31 cellular contexts compared by ENCODE assay signal in genomic region chr10:75895259-75895658, GRCh38.
DNase-seq lines count a peak whose midpoint lies in the region; ATAC-seq, FAIRE-seq and TF ChIP-seq lines count a peak whose summit lies in the region.
"Had no signal": no experiment of that assay in that cellular context is flagged by ENCODE, and none has a peak within 500 bp of the region (broad histone marks: within the 10 kb centered on the region; RNA-seq: fewer than 3 reads in every experiment).

No MANE protein-coding gene starts in this region.

- DNase-seq in HepG2 (ENCODE audit: low spot score) (no peak), right lobe of liver (no peak), K562 (ENCODE audit: extremely low read depth in 1 of 4, low spot score in 3 of 4) (no peak), AG08395 (ENCODE audit: low spot score) (no peak)
- DNase-seq: 8988T; ACHN; AML-193; BE2C; C1 segment of cervical spinal cord; Caco-2; Calu3; CD4-positive, alpha-beta memory T cell; CD4-positive, alpha-beta T cell; CD4-positive, CD25-positive, alpha-beta regulatory T cell; CD8-positive, alpha-beta memory T cell; CD8-positive, alpha-beta T cell; COR-L47; DMS 273 treated with DMSO at 0.1 percent for 48 hours; DMS153; DMS53; DMS79; DMS79 treated with DMSO at 0.1 percent for 48 hours; DND-41; EL had no signal

- no peak for TF ChIP-seq POLR2A in HepG2 (IDR thresholded peaks at IDR 0.05; ENCODE audit: insufficient read depth in 1 of 2, low read depth in 2 of 2, low read length in 2 of 2)
- TF ChIP-seq POLR2A in right lobe of liver (IDR thresholded peaks at IDR 0.05) = no peak
- TF ChIP-seq POLR2A in K562 (conservative IDR thresholded peaks at IDR 0.05) = no peak

- H3K27me3 ChIP-seq in HepG2 (ENCODE audit: control insufficient read depth in 1 of 2, insufficient read depth in 2 of 2, low read length in 2 of 2) = no peaks in the 10 kb centered on the region
- no peaks in the 10 kb centered on the region for H3K27me3 ChIP-seq in right lobe of liver
- no peaks in the 10 kb centered on the region for H3K27me3 ChIP-seq in K562 (ENCODE audit: control insufficient read depth in 2 of 2, insufficient read depth in 2 of 2, low read length in 2 of 2)
- H3K27me3 ChIP-seq: BE2C; BLaER1; BLaER1 treated with 17β-estradiol and CSF1 and Interleukin-3, amounts not matched to agents 10 nM and 100 nM had no signal

- CTCF ChIA-PET in HepG2 (lab: Yijun Ruan, JAX; ENCODE audit: low intra/inter-chr PET ratio, low total read pairs) (no interaction called here), K562 (lab: Yijun Ruan, JAX; ENCODE audit: low intra/inter-chr PET ratio) (no interaction called here)

- H3K36me3 ChIP-seq in HepG2 (replicated peaks in 1 of 2; ENCODE audit: control insufficient read depth in 1 of 2, insufficient read depth in 2 of 2, low read length in 2 of 2) = no peaks in the 10 kb centered on the region
- no peaks in the 10 kb centered on the region for H3K36me3 ChIP-seq in right lobe of liver
- H3K36me3 ChIP-seq in K562 (ENCODE audit: control insufficient read depth, insufficient read depth, low read length) = no peaks in the 10 kb centered on the region
- H3K36me3 ChIP-seq: BE2C; BLaER1; BLaER1 treated with 17β-estradiol and CSF1 and Interleukin-3, amounts not matched to agents 10 nM and 100 nM had no signal

- no peak overlapping the region for H2AFZ ChIP-seq in HepG2 (ENCODE audit: low read length)
- no peak overlapping the region for H2AFZ ChIP-seq in K562 (ENCODE audit: low read depth, low read length)

- no peak for TF ChIP-seq RAD21 in HepG2 (CRISPR knock-in tag; IDR thresholded peaks at IDR 0.05)
- TF ChIP-seq RAD21 in K562 (CRISPR knock-in tag; conservative IDR thresholded peaks at IDR 0.05 in 1 of 2, IDR thresholded peaks at IDR 0.05 in 1 of 2) = no peak

- H3K9me3 ChIP-seq in HepG2 (ENCODE audit: low read length) (no peaks in the 10 kb centered on the region), right lobe of liver (no peaks in the 10 kb centered on the region), K562 (replicated peaks; ENCODE audit: control insufficient read depth, insufficient read depth, low read depth, low read length) (no peaks in the 10 kb centered on the region)
- H3K9me3 ChIP-seq: A549; BE2C; BLaER1; BLaER1 treated with 17β-estradiol and CSF1 and Interleukin-3, amounts not matched to agents 10 nM and 100 nM; Caco-2 had no signal

- H3K27ac ChIP-seq in HepG2 (ENCODE audit: extremely low read length, insufficient read depth, low read length) (no peak overlapping the region), right lobe of liver (no peak overlapping the region), K562 (ENCODE audit: extremely low read depth, low read depth, low read length) (no peak overlapping the region)
- H3K27ac ChIP-seq: 22Rv1; A549; BLaER1; BLaER1 treated with 17β-estradiol and CSF1 and Interleukin-3, amounts not matched to agents 10 nM and 100 nM; C4-2B had no signal

- BruUV-seq in HepG2 (replicated peaks; lab: Mats Ljungman, UMichigan) (no TSS peak), K562 (replicated peaks; lab: Mats Ljungman, UMichigan) (no TSS peak)

- no peak for ATAC-seq in HepG2
- no peak for ATAC-seq in right lobe of liver
- no peak for ATAC-seq in K562
- ATAC-seq: A549; CD8-positive, alpha-beta T cell had no signal

- H3K4me1 ChIP-seq in HepG2 (ENCODE audit: insufficient read depth, low read length) = peaks cover 39% of the 10 kb centered on the region
- H3K4me1 ChIP-seq in right lobe of liver = no peaks in the 10 kb centered on the region
- no peaks in the 10 kb centered on the region for H3K4me1 ChIP-seq in K562 (replicated peaks in 1 of 2; ENCODE audit: control insufficient read depth in 2 of 2, insufficient read depth in 2 of 2, low read length in 2 of 2)
- H3K4me1 ChIP-seq: A549; BE2C; BLaER1; BLaER1 treated with 17β-estradiol and CSF1 and Interleukin-3, amounts not matched to agents 10 nM and 100 nM had no signal

- H3K4me3 ChIP-seq in HepG2 (replicated peaks in 1 of 3; ENCODE audit: insufficient read depth in 1 of 3, low read depth in 2 of 3, low read length in 3 of 3) (no peak overlapping the region), right lobe of liver (no peak overlapping the region), K562 (no peak overlapping the region)
- H3K4me3 ChIP-seq: A549; BLaER1; BLaER1 treated with 17β-estradiol and CSF1 and Interleukin-3, amounts not matched to agents 10 nM and 100 nM had no signal

- in situ Hi-C loops in HepG2 (cut with HindIII; ENCODE audit: extremely low pct_ligation_motif_present, low pct_unique_long_range_greater_than_20kb) = no loop called here
- in situ Hi-C loops in K562 (cut with MboI) = no loop called here

- TF ChIP-seq EP300 in HepG2 (IDR thresholded peaks at IDR 0.05; ENCODE audit: low read depth in 2 of 2, low read length in 2 of 2) = no peak
- TF ChIP-seq EP300 in HepG2 (CRISPR knock-in tag; IDR thresholded peaks at IDR 0.05; ENCODE audit: borderline replicate concordance) = no peak
- no peak for TF ChIP-seq EP300 in K562 (IDR thresholded peaks at IDR 0.05; ENCODE audit: low read length)

- FAIRE-seq in HepG2 (lab: Jason Lieb, UNC) (no peak), K562 (lab: Jason Lieb, UNC) (no peak)
- FAIRE-seq: A204.1, A549, D721Med had no signal

- POLR2A ChIA-PET in HepG2 (lab: Yijun Ruan, JAX) (no interaction called here), K562 (lab: Yijun Ruan, JAX) (no interaction called here)

- H4K20me1 ChIP-seq in HepG2 (ENCODE audit: insufficient read depth, low read length) (no peaks in the 10 kb centered on the region), K562 (replicated peaks; ENCODE audit: control insufficient read depth, insufficient read depth, low read length) (no peaks in the 10 kb centered on the region)
- H4K20me1 ChIP-seq: BLaER1; BLaER1 treated with 17β-estradiol and CSF1 and Interleukin-3, amounts not matched to agents 10 nM and 100 nM had no signal

- H3K79me2 ChIP-seq in HepG2 (ENCODE audit: insufficient read depth, low read length) (no peaks in the 10 kb centered on the region), K562 (ENCODE audit: control insufficient read depth, insufficient read depth, low read length) (no peaks in the 10 kb centered on the region)

- H3K9ac ChIP-seq in HepG2 (ENCODE audit: insufficient read depth, low read depth, low read length) (no peak overlapping the region), K562 (ENCODE audit: insufficient read depth in 1 of 2, low read depth in 2 of 2, low read length in 2 of 2) (no peak overlapping the region)
- H3K9ac ChIP-seq: BLaER1; BLaER1 treated with 17β-estradiol and CSF1 and Interleukin-3, amounts not matched to agents 10 nM and 100 nM had no signal

- H3K4me2 ChIP-seq in HepG2 (ENCODE audit: low read depth, low read length) (no peak overlapping the region), K562 (ENCODE audit: insufficient read depth, low read length) (no peak overlapping the region)
- H3K4me2 ChIP-seq: A549; BLaER1; BLaER1 treated with 17β-estradiol and CSF1 and Interleukin-3, amounts not matched to agents 10 nM and 100 nM had no signal

- H3K9me1 ChIP-seq in K562 (ENCODE audit: control insufficient read depth, insufficient read depth, low read length) = no peaks in the 10 kb centered on the region

- no peak for TF ChIP-seq CTCF in HepG2 (CRISPR knock-in tag; IDR thresholded peaks at IDR 0.05)
- TF ChIP-seq CTCF in right lobe of liver (IDR thresholded peaks at IDR 0.05) = no peak
- TF ChIP-seq CTCF in K562 (IDR thresholded peaks at IDR 0.05 in 2 of 3, conservative IDR thresholded peaks at IDR 0.05 in 1 of 3; ENCODE audit: insufficient read depth in 2 of 3, low read depth in 1 of 3, low read length in 3 of 3) = no peak

- intact Hi-C loops in HepG2 (cut with micrococcal nuclease; ENCODE audit: unreplicated experiment) = no loop called here
- intact Hi-C loops in right lobe of liver (cut with DNase I) = no loop called here
- intact Hi-C loops in K562 (cut with micrococcal nuclease) = no loop called here

TF ChIP-seq in HepG2, 621 proteins besides CTCF, POLR2A, EP300 and RAD21:
- TF ChIP-seq ZSCAN25 (CRISPR knock-in tag; IDR thresholded peaks at IDR 0.05) = no peak
- TF ChIP-seq CHD4 (IDR thresholded peaks at IDR 0.05; ENCODE audit: borderline replicate concordance, low read length) = peak; percentile 36; the same call in 1 of the 2 replicates
- peak; percentile 91 for TF ChIP-seq ZNF629 (CRISPR knock-in tag; conservative IDR thresholded peaks at IDR 0.05)

TF ChIP-seq in K562, 482 proteins besides CTCF, POLR2A, EP300 and RAD21:
- TF ChIP-seq RBM25 (IDR thresholded peaks at IDR 0.05; ENCODE audit: low read depth, low read length, severe bottlenecking) = peak; percentile 82
- no peak for TF ChIP-seq EHMT2 (IDR thresholded peaks at IDR 0.05)
- no peak for TF ChIP-seq MXD1 (CRISPR knock-in tag; IDR thresholded peaks at IDR 0.05; ENCODE audit: borderline replicate concordance, poor library complexity, severe bottlenecking)
- TF ChIP-seq, protein P1, sequence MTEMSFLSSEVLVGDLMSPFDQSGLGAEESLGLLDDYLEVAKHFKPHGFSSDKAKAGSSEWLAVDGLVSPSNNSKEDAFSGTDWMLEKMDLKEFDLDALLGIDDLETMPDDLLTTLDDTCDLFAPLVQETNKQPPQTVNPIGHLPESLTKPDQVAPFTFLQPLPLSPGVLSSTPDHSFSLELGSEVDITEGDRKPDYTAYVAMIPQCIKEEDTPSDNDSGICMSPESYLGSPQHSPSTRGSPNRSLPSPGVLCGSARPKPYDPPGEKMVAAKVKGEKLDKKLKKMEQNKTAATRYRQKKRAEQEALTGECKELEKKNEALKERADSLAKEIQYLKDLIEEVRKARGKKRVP (CRISPR knock-in tag; IDR thresholded peaks at IDR 0.05) = no peak
- no peak for TF ChIP-seq MIER1 (IDR thresholded peaks at IDR 0.05; ENCODE audit: low read depth)
- no peak for TF ChIP-seq TOE1 (IDR thresholded peaks at IDR 0.05; ENCODE audit: borderline replicate concordance)
- no peak for TF ChIP-seq TOE1 (CRISPR knock-in tag; IDR thresholded peaks at IDR 0.05; ENCODE audit: borderline replicate concordance, low read depth)
- no peak for TF ChIP-seq NONO (IDR thresholded peaks at IDR 0.05; ENCODE audit: low read depth in 2 of 2, low read length in 1 of 2)

Comparison
In these comparisons a context has a peak if more than half of its experiments do, and no peak if none do; other contexts are left out.
1. Of the 241 proteins assayed by ChIP-seq in both HepG2 and K562: peak only in HepG2: CHD4; only in K562: none; in both: none; in neither: 240.